In the genomic region with DNA sequence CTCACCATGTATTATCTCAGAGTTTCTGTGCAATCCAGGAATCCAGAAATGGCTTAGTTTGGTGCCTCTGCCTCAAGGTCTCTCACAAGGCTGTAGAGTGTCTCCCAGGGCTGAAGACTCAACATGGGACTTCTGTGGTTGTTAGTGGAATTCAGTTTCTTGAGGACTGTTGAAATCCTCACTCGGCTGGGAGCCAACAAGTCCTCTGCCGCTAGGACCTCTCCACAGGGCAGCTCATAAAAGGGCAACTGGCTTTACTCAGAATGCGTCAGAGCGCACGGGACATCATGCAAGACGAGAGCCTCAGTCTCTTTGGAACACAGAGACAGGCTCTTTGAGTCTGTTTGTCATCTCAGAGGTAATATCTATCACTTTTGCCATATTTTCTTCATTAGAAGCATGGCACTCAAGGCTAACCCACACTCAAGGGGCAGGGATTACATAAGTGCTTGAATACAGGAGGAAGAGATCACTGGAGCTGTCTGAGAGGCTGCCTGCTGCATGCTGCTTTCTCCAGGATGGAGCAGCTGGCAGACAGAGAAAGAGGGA, we compare ENCODE assay signal across 27 cellular contexts.
A peak's percentile ranks its signal among the peaks of the same experiment; 100 is the strongest.
DNase-seq lines count a peak whose midpoint lies in the region; ATAC-seq and TF ChIP-seq lines count a peak whose summit lies in the region.
"Had no signal": no experiment of that assay in that cellular context is flagged by ENCODE, and none has a peak within 500 bp of the region (broad histone marks: within the 10 kb centered on the region; RNA-seq: fewer than 3 reads in every experiment).

No MANE protein-coding gene starts in this region.

- no peak overlapping the region for H3K4me2 ChIP-seq in mesenchymal stem cell (ENCODE audit: low read length, poor library complexity, severe bottlenecking)

- no peak overlapping the region for H2AK5ac ChIP-seq in mesenchymal stem cell (ENCODE audit: low read length, severe bottlenecking)

- H3K27ac Mint-ChIP-seq in CD8-positive, alpha-beta T cell: no peak overlapping the region
- H3K27ac Mint-ChIP-seq: CD14-positive monocyte; naive B cell; stimulated activated naive B cell treated with anti-CD40 and anti-IgM and Interleukin-4, amounts not matched to agents 10 μg/mL and 1 μg/mL and 100 μg/mL, for 72 hours; T-helper 1 cell treated with Interleukin-12 subunit alpha and Interleukin-12 subunit beta and Interleukin-4 antibody, amounts not matched to agents 30 μg/mL and 1 μg/mL, for 36 hours had no signal

- CTCF ChIA-PET in A673 (lab: Charles Lee): no interaction called here
- CTCF ChIA-PET in CD8-positive, alpha-beta T cell (lab: Charles Lee): no interaction called here

- no peak overlapping the region for H4K8ac ChIP-seq in mesenchymal stem cell (ENCODE audit: low read length)

- H2BK12ac ChIP-seq in mesenchymal stem cell (ENCODE audit: low read length in 2 of 2): no peak overlapping the region

- no peak overlapping the region for H3K4me3 Mint-ChIP-seq in CD8-positive, alpha-beta T cell
- H3K4me3 Mint-ChIP-seq: CD14-positive monocyte; naive B cell; stimulated activated naive B cell treated with anti-CD40 and anti-IgM and Interleukin-4, amounts not matched to agents 10 μg/mL and 1 μg/mL and 100 μg/mL, for 72 hours; T-helper 1 cell treated with Interleukin-12 subunit alpha and Interleukin-12 subunit beta and Interleukin-4 antibody, amounts not matched to agents 30 μg/mL and 1 μg/mL, for 36 hours had no signal

- no peak overlapping the region for H3K23ac ChIP-seq in mesenchymal stem cell (ENCODE audit: low read length in 2 of 2)

- H3K14ac ChIP-seq in mesenchymal stem cell (ENCODE audit: low read length in 2 of 2): no peak overlapping the region

- H3K9ac ChIP-seq in mesenchymal stem cell (ENCODE audit: low read length): no peak overlapping the region

- H3K27me3 Mint-ChIP-seq in CD8-positive, alpha-beta T cell (ENCODE audit: low read depth): peaks cover 19% of the 10 kb centered on the region

- POLR2A ChIA-PET in A673 (lab: Charles Lee; ENCODE audit: low non-redundant PET): no interaction called here
- POLR2A ChIA-PET in CD8-positive, alpha-beta T cell (lab: Charles Lee): no interaction called here

- no peak overlapping the region for H2AFZ ChIP-seq in mesenchymal stem cell (ENCODE audit: low read depth, low read length)

- H2BK15ac ChIP-seq in mesenchymal stem cell (ENCODE audit: low read depth, poor library complexity, severe bottlenecking): no peak overlapping the region

- H3K4me1 Mint-ChIP-seq in CD8-positive, alpha-beta T cell (ENCODE audit: low read depth): no peaks in the 10 kb centered on the region
- H3K4me1 Mint-ChIP-seq: CD14-positive monocyte; naive B cell; stimulated activated naive B cell treated with anti-CD40 and anti-IgM and Interleukin-4, amounts not matched to agents 10 μg/mL and 1 μg/mL and 100 μg/mL, for 72 hours had no signal

- DNase-seq in A673 (ENCODE audit: low spot score) (peak; percentile 25), EL (peak; percentile 19), amniotic epithelial cell (ENCODE audit: low read depth) (peak; percentile 87), mesenchymal stem cell (peak; percentile 99), left colon (no peak), spleen (no peak)
- DNase-seq in CD8-positive, alpha-beta T cell: no peak
- no peak for DNase-seq in stimulated activated CD4-positive, alpha-beta T cell treated with anti-CD3 and anti-CD28 coated beads, Interleukin-15, amount 100 ng/mL, for 24 hours
- DNase-seq: activated CD4-positive, alpha-beta T cell treated with anti-CD3 and anti-CD28 coated beads for 4 hours; activated naive CD4-positive, alpha-beta T cell treated with Interleukin-2 at 50 U/mL for 16 hours; activated T-cell treated with anti-CD3 and anti-CD28 coated beads, Interleukin-2, amount 50 U/mL, for 48 hours; amniotic stem cell; KG1; mammary epithelial cell; naive B cell; NCI-H1436 treated with DMSO at 0.1 percent for 48 hours; NCI-H524; occipital lobe; small intestine; stimulated activated CD4-positive, alpha-beta T cell treated with anti-CD3 and anti-CD28 coated beads, Interleukin-4, amount 100 ng/mL, for 24 hours; stimulated activated naive B cell treated with anti-CD40 and anti-IgM and Interleukin-4, amounts not matched to agents 10 μg/mL and 1 μg/mL and 100 μg/mL, for 72 hours; uterus had no signal

- 8% methylated on average over 5 of the region's 6 CpGs for WGBS in mesenchymal stem cell
- whole genome bisulfite sequencing in spleen, 5 donors: 45 to 59% (median 48%) methylated on average over 6 of the region's 6 CpGs

- intact Hi-C loops in A673 (cut with micrococcal nuclease; ENCODE audit: unreplicated experiment) (no loop called here), left colon (cut with DNase I, micrococcal nuclease) (no loop called here), spleen (cut with DNase I; ENCODE audit: low total_unique reads) (no loop called here)
- intact Hi-C loops in CD8-positive, alpha-beta T cell (cut with DNase I, micrococcal nuclease): loop anchor here in 1 of 2 experiments (10.0 kb wide), 1 partner anchor 64 kb away; no protein-coding TSS in a partner anchor

- TF ChIP-seq POLR2A in spleen (IDR thresholded peaks at IDR 0.05): no peak

- H2BK120ac ChIP-seq in mesenchymal stem cell (ENCODE audit: low read depth, low read length): no peak overlapping the region

- H3K79me1 ChIP-seq in mesenchymal stem cell (replicated peaks; ENCODE audit: low read length, poor library complexity, severe bottlenecking): no peaks in the 10 kb centered on the region

- no peaks in the 10 kb centered on the region for H3K4me1 ChIP-seq in A673 (ENCODE audit: insufficient read depth, low read length, poor library complexity, severe bottlenecking)
- H3K4me1 ChIP-seq in mesenchymal stem cell (ENCODE audit: control insufficient read depth, insufficient read depth, low read depth, low read length): no peaks in the 10 kb centered on the region
- H3K4me1 ChIP-seq in CD8-positive, alpha-beta T cell (ENCODE audit: insufficient read depth, low read length): no peaks in the 10 kb centered on the region
- H3K4me1 ChIP-seq in spleen: no peaks in the 10 kb centered on the region
- H3K4me1 ChIP-seq: Peyer's patch, suprapubic skin, uterus had no signal

- ATAC-seq in CD8-positive, alpha-beta T cell: no peak
- no peak for ATAC-seq in left colon
- ATAC-seq: stimulated activated naive B cell treated with anti-CD40 and anti-IgM and Interleukin-4, amounts not matched to agents 10 μg/mL and 1 μg/mL and 100 μg/mL, for 72 hours had no signal

- peak overlapping the region in 1 of 2 experiments; percentile 37 for H3K4ac ChIP-seq in mesenchymal stem cell (ENCODE audit: low read depth in 1 of 2, low read length in 2 of 2)

- H2BK5ac ChIP-seq in mesenchymal stem cell (ENCODE audit: low read depth, low read length, poor library complexity, severe bottlenecking): no peak overlapping the region

- H3K27me3 ChIP-seq in A673 (replicated peaks; ENCODE audit: insufficient read depth, low read depth, low read length, poor library complexity) (no peaks in the 10 kb centered on the region), mesenchymal stem cell (ENCODE audit: control insufficient read depth in 1 of 2, insufficient read depth in 1 of 2, low read length in 2 of 2) (peaks cover 0 to 21% of the 10 kb centered on the region in 2 experiments), spleen (replicated peaks in 1 of 7) (peaks cover 0 to 21% (median 0%) of the 10 kb centered on the region in 7 donors)
- no peaks in the 10 kb centered on the region for H3K27me3 ChIP-seq in CD8-positive, alpha-beta T cell (ENCODE audit: insufficient read depth, low read length)
- H3K27me3 ChIP-seq: cardiac muscle cell, Peyer's patch, uterus had no signal

- no peaks in the 10 kb centered on the region for H3K9me3 ChIP-seq in A673 (ENCODE audit: low read depth, low read length, poor library complexity, severe bottlenecking)
- no peaks in the 10 kb centered on the region for H3K9me3 ChIP-seq in mesenchymal stem cell (ENCODE audit: control insufficient read depth, low read length)
- no peaks in the 10 kb centered on the region for H3K9me3 ChIP-seq in CD8-positive, alpha-beta T cell (ENCODE audit: low read length)
- H3K9me3 ChIP-seq in spleen: no peaks in the 10 kb centered on the region
- H3K9me3 ChIP-seq: Peyer's patch, suprapubic skin, uterus had no signal

- no TSS peak for BruUV-seq in A673 (replicated peaks; lab: Mats Ljungman, UMichigan)

- H3K9me3 Mint-ChIP-seq in CD8-positive, alpha-beta T cell: no peaks in the 10 kb centered on the region
- H3K9me3 Mint-ChIP-seq: T-helper 1 cell treated with Interleukin-12 subunit alpha and Interleukin-12 subunit beta and Interleukin-4 antibody, amounts not matched to agents 30 μg/mL and 1 μg/mL, for 36 hours had no signal

- no peak overlapping the region for H3K27ac ChIP-seq in A673 (ENCODE audit: low read depth, low read length, poor library complexity, severe bottlenecking)
- no peak overlapping the region for H3K27ac ChIP-seq in mesenchymal stem cell (ENCODE audit: low read length, poor library complexity, severe bottlenecking)
- no peak overlapping the region for H3K27ac ChIP-seq in CD8-positive, alpha-beta T cell (ENCODE audit: low read depth, low read length)
- no peak overlapping the region for H3K27ac ChIP-seq in spleen
- H3K27ac ChIP-seq: cardiac muscle cell, Peyer's patch, suprapubic skin, uterus had no signal

- H3K36me3 Mint-ChIP-seq in CD8-positive, alpha-beta T cell: no peaks in the 10 kb centered on the region
- H3K36me3 Mint-ChIP-seq: CD14-positive monocyte; naive B cell; stimulated activated naive B cell treated with anti-CD40 and anti-IgM and Interleukin-4, amounts not matched to agents 10 μg/mL and 1 μg/mL and 100 μg/mL, for 72 hours had no signal

- H3K18ac ChIP-seq in mesenchymal stem cell (ENCODE audit: low read depth in 1 of 2, low read length in 2 of 2): peak overlapping the region in 1 of 2 experiments; percentile 80

- no peaks in the 10 kb centered on the region for H3K36me3 ChIP-seq in A673 (ENCODE audit: insufficient read depth, low read length, poor library complexity, severe bottlenecking)
- no peaks in the 10 kb centered on the region for H3K36me3 ChIP-seq in mesenchymal stem cell (ENCODE audit: control insufficient read depth in 1 of 2, insufficient read depth in 2 of 2, low read depth in 1 of 2, low read length in 2 of 2)
- no peaks in the 10 kb centered on the region for H3K36me3 ChIP-seq in CD8-positive, alpha-beta T cell (ENCODE audit: insufficient read depth, low read length)
- H3K36me3 ChIP-seq in spleen: no peaks in the 10 kb centered on the region
- H3K36me3 ChIP-seq: cardiac muscle cell, Peyer's patch, suprapubic skin, uterus had no signal

- H4K91ac ChIP-seq in mesenchymal stem cell (ENCODE audit: low read length): no peak overlapping the region

- H3K4me3 ChIP-seq in A673 (ENCODE audit: low read depth, low read length, poor library complexity, severe bottlenecking) (no peak overlapping the region), mesenchymal stem cell (ENCODE audit: insufficient read depth in 1 of 2, low read depth in 1 of 2, low read length in 2 of 2) (no peak overlapping the region), spleen (no peak overlapping the region)
- H3K4me3 ChIP-seq in CD8-positive, alpha-beta T cell (ENCODE audit: low read depth, low read length): no peak overlapping the region
- H3K4me3 ChIP-seq: cardiac muscle cell, Peyer's patch, suprapubic skin, uterus had no signal

- TF ChIP-seq CTCF in A673 (conservative IDR thresholded peaks at IDR 0.05; ENCODE audit: low read depth, low read length) (no peak), spleen (IDR thresholded peaks at IDR 0.05 in 8 of 11, conservative IDR thresholded peaks at IDR 0.05 in 3 of 11) (no peak)
- no peak for TF ChIP-seq CTCF in CD8-positive, alpha-beta T cell (IDR thresholded peaks at IDR 0.05)

Comparison
In these comparisons a context has a peak if more than half of its experiments do, and no peak if none do; other contexts are left out.
1. DNase-seq: peak in A673 (single experiment), EL (single experiment), amniotic epithelial cell (single experiment) and mesenchymal stem cell (single experiment); none in CD8-positive, alpha-beta T cell (0 of 7), left colon (0 of 2), spleen (single experiment) and stimulated activated CD4-positive, alpha-beta T cell treated with anti-CD3 and anti-CD28 coated beads, Interleukin-15, amount 100 ng/mL, for 24 hours (single experiment).